ENCODE assay signal across 8 cellular contexts in the genomic region with DNA sequence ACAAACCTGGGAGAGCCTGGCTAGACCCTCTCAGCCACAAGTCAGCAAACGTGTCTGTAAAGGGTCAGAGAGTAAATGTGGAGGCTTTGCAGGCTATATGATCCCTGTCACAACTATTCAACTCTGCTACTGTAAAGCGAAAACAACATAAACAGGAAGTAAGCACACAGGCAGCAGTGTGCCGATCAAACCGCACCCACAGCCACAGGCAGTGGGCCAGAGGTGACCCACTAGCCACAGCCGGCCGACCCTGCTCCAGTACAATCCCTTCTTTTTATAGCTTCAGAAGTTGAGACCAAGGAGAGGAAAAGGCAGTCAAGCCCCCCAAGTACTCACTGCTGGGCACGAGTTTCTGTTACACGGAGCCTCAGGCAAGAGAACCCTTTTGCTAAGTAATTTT.
DNase-seq lines count a peak whose midpoint lies in the region; ATAC-seq, FAIRE-seq and TF ChIP-seq lines count a peak whose summit lies in the region.

No MANE protein-coding gene starts in this region.

- no peaks in the 10 kb centered on the region for H3K9me3 ChIP-seq in adipocyte (ENCODE audit: control insufficient read depth, low read length)
- H3K9me3 ChIP-seq in neuronal stem cell (replicated peaks in 1 of 2; ENCODE audit: control insufficient read depth in 2 of 2, insufficient read depth in 1 of 2, low read depth in 1 of 2, low read length in 2 of 2), result no peaks in the 10 kb centered on the region

- DNase-seq in adipocyte (ENCODE audit: low read depth) (no peak), neuronal stem cell (ENCODE audit: low spot score) (no peak), HEK293T (ENCODE audit: extremely low spot score) (no peak), NCI-H1417 (lab: John Stamatoyannopoulos, UW) (no peak), NCI-H2107 (lab: John Stamatoyannopoulos, UW) (no peak), GM12892 (ENCODE audit: insufficient read length) (no peak)

- H2BK5ac ChIP-seq in neuronal stem cell (ENCODE audit: low read length), result no peak overlapping the region

- H3K36me3 ChIP-seq in adipocyte (ENCODE audit: control insufficient read depth, insufficient read depth, low read length, severe bottlenecking), result no peaks in the 10 kb centered on the region
- no peaks in the 10 kb centered on the region for H3K36me3 ChIP-seq in neuronal stem cell (replicated peaks in 1 of 2; ENCODE audit: control insufficient read depth in 2 of 2, insufficient read depth in 2 of 2, low read length in 2 of 2)

- peak overlapping the region; percentile 22 for H3K4me3 ChIP-seq in adipocyte (ENCODE audit: low read length)
- no peak overlapping the region for H3K4me3 ChIP-seq in neuronal stem cell (ENCODE audit: low read length in 2 of 2)

- no CpG with 5 or more reads among the region's 8 CpGs for WGBS in neuronal stem cell (ENCODE audit: extremely low coverage in 2 of 2, insufficient read length in 2 of 2, insufficient replicate concordance in 1 of 2), 2 donors

- no peak overlapping the region for H3K14ac ChIP-seq in neuronal stem cell (ENCODE audit: low read length)

- peak overlapping the region; percentile 36 for H3K18ac ChIP-seq in neuronal stem cell (ENCODE audit: low read length)

- H2AFZ ChIP-seq in neuronal stem cell (ENCODE audit: low read length), result peak overlapping the region; percentile 41

- FAIRE-seq in GM12892 (lab: Jason Lieb, UNC), result no peak

- H3K4me1 ChIP-seq in adipocyte (ENCODE audit: control insufficient read depth, insufficient read depth, low read length), result peaks cover 18% of the 10 kb centered on the region
- peaks cover 0 to 14% of the 10 kb centered on the region in 2 donors for H3K4me1 ChIP-seq in neuronal stem cell (ENCODE audit: control insufficient read depth in 2 of 2, insufficient read depth in 1 of 2, low read depth in 1 of 2, low read length in 2 of 2)

- H3K4ac ChIP-seq in neuronal stem cell (ENCODE audit: low read length), result no peak overlapping the region

- ATAC-seq in GM19023 (IDR thresholded peaks at IDR 0.05; ENCODE audit: unreplicated experiment) (peak; percentile 67), HG03108 (IDR thresholded peaks at IDR 0.05; ENCODE audit: unreplicated experiment) (peak; percentile 66)

- no peak overlapping the region for H3K4me2 ChIP-seq in neuronal stem cell (ENCODE audit: insufficient read depth, low read length, poor library complexity, severe bottlenecking)

- CTCF ChIA-PET in HEK293T (lab: Yijun Ruan, JAX), result no interaction called here

- POLR2A ChIA-PET in HEK293T (lab: Yijun Ruan, JAX), result no interaction called here

- H2AK5ac ChIP-seq in neuronal stem cell (ENCODE audit: low read depth, low read length), result no peak overlapping the region

- no peak overlapping the region for H3K27ac ChIP-seq in neuronal stem cell (replicated peaks; ENCODE audit: low read length)

- H2BK12ac ChIP-seq in neuronal stem cell (ENCODE audit: low read length), result no peak overlapping the region

- H3K79me1 ChIP-seq in neuronal stem cell (ENCODE audit: low read depth, low read length), result no peaks in the 10 kb centered on the region

- no peak overlapping the region for H4K8ac ChIP-seq in neuronal stem cell (ENCODE audit: low read depth, low read length)

- H3K23ac ChIP-seq in neuronal stem cell (ENCODE audit: low read depth, low read length, poor library complexity), result no peak overlapping the region

- H3K27me3 ChIP-seq in adipocyte (replicated peaks; ENCODE audit: control insufficient read depth, insufficient read depth, low read length) (no peaks in the 10 kb centered on the region), neuronal stem cell (ENCODE audit: control insufficient read depth in 3 of 3, insufficient read depth in 3 of 3, low read depth in 1 of 3, low read length in 3 of 3) (no peaks in the 10 kb centered on the region)

- no peak overlapping the region for H2BK120ac ChIP-seq in neuronal stem cell (ENCODE audit: low read depth, low read length)

- H2BK15ac ChIP-seq in neuronal stem cell (ENCODE audit: low read length), result peak overlapping the region; percentile 17

- H4K91ac ChIP-seq in neuronal stem cell (ENCODE audit: low read depth, low read length, poor library complexity), result no peak overlapping the region

- no peak for TF ChIP-seq POLR2A in GM12892 (IDR thresholded peaks at IDR 0.05; ENCODE audit: low read depth, low read length)

- peak overlapping the region; percentile 16 for H3K9ac ChIP-seq in adipocyte (ENCODE audit: low read length)
- H3K9ac ChIP-seq in neuronal stem cell (ENCODE audit: low read depth, low read length, poor library complexity), result no peak overlapping the region

TF ChIP-seq in HEK293T, 16 proteins besides CTCF, POLR2A, EP300 and RAD21:
- no peak for TF ChIP-seq ELF4 (IDR thresholded peaks at IDR 0.05)
- TF ChIP-seq SUZ12 (IDR thresholded peaks at IDR 0.05), result no peak
- TF ChIP-seq L3MBTL2 (conservative IDR thresholded peaks at IDR 0.05), result no peak
- TF ChIP-seq, protein P1, sequence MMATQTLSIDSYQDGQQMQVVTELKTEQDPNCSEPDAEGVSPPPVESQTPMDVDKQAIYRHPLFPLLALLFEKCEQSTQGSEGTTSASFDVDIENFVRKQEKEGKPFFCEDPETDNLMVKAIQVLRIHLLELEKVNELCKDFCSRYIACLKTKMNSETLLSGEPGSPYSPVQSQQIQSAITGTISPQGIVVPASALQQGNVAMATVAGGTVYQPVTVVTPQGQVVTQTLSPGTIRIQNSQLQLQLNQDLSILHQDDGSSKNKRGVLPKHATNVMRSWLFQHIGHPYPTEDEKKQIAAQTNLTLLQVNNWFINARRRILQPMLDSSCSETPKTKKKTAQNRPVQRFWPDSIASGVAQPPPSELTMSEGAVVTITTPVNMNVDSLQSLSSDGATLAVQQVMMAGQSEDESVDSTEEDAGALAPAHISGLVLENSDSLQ (IDR thresholded peaks at IDR 0.05), result no peak
- TF ChIP-seq FOXA1 (IDR thresholded peaks at IDR 0.05), result no peak
- no peak for TF ChIP-seq LEF1 (IDR thresholded peaks at IDR 0.05; ENCODE audit: borderline replicate concordance)
- no peak for TF ChIP-seq HDGF (IDR thresholded peaks at IDR 0.05; ENCODE audit: borderline replicate concordance)
- no peak for TF ChIP-seq FOXM1 (IDR thresholded peaks at IDR 0.05; ENCODE audit: borderline replicate concordance)
- no peak for TF ChIP-seq BHLHE40 (IDR thresholded peaks at IDR 0.05; ENCODE audit: borderline replicate concordance)
- TF ChIP-seq NFRKB (IDR thresholded peaks at IDR 0.05), result no peak
- no peak for TF ChIP-seq ZNF384 (IDR thresholded peaks at IDR 0.05)
- TF ChIP-seq SP1 (IDR thresholded peaks at IDR 0.05), result no peak
TF ChIP-seq in HEK293T: peak in this region for 0.
